Comparison of ENCODE assay signal across 24 cellular contexts in the genomic region with DNA sequence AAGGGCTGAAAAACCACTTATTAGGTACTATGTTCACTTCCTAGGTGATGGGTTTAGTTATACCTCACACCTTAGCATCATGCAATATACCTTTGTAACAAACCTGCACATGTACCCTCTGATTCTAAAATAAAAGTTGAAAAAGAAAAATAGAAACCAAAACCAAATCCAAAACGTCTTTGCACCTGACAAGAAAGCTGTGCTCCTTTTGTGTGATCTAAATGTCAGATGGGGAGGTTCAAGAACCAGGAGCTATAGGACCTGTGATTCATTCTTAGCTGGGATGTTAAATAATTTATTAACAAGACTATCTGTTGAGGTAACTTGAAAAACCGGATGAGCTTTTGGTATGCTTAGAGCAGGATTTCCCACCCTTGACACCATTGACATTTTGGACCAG. TPM values are rescaled to one million over a fixed set of nuclear protein-coding genes. Genes with fewer than 3 reads are reported as not detected.
DNase-seq lines count a peak whose midpoint lies in the region; ATAC-seq, FAIRE-seq and TF ChIP-seq lines count a peak whose summit lies in the region.
"Had no signal": no experiment of that assay in that cellular context is flagged by ENCODE, and none has a peak within 500 bp of the region (broad histone marks: within the 10 kb centered on the region; RNA-seq: fewer than 3 reads in every experiment).

No MANE protein-coding gene starts in this region.

- H4K20me1 ChIP-seq in astrocyte (ENCODE audit: insufficient read depth, low read length), result no peaks in the 10 kb centered on the region
- H4K20me1 ChIP-seq: BLaER1 had no signal

- peak; percentile 32 for FAIRE-seq in astrocyte (lab: Jason Lieb, UNC)
- FAIRE-seq: A204.1, G401.6, GM12892, H1 had no signal

- H3K4me1 ChIP-seq in astrocyte (ENCODE audit: insufficient read depth, low read length) (no peaks in the 10 kb centered on the region), heart left ventricle (peaks cover 0 to 6% (median 0%) of the 10 kb centered on the region in 12 donors)
- H3K4me1 ChIP-seq: BLaER1 had no signal

- no peak for TF ChIP-seq POLR2A in heart left ventricle (IDR thresholded peaks at IDR 0.05)

- no peak for DNase-seq in activated CD4-positive, alpha-beta T cell treated with anti-CD3 and anti-CD28 coated beads for 36 hours
- no peak for DNase-seq in activated CD4-positive, alpha-beta T cell treated with anti-CD3 and anti-CD28 coated beads, Interleukin-2, amount 10 ng/mL, durations not matched to agents 7 days and 5 days
- no peak for DNase-seq in stimulated activated naive CD8-positive, alpha-beta T cell treated with anti-CD3 and anti-CD28 coated beads, Interleukin-15, Interleukin-2, amounts not matched to agents 100 U/mL and 50 U/mL, for 24 hours
- no peak for DNase-seq in stimulated activated naive CD8-positive, alpha-beta T cell treated with anti-CD3 and anti-CD28 coated beads, Interleukin-15, amount 100 ng/mL, for 72 hours
- DNase-seq in astrocyte (ENCODE audit: low read depth) (no peak), KBM-7 (no peak), heart left ventricle (no peak)
- no peak for DNase-seq in activated CD8-positive, alpha-beta memory T cell treated with anti-CD3 and anti-CD28 coated beads, Interleukin-2, amount 50 U/mL, for 4 hours
- DNase-seq: Caco-2; CD8-positive, alpha-beta T cell; DMS153; DND-41; GM23248; H7; HCEC 1CT had no signal

- H3K4me3 Mint-ChIP-seq in activated CD4-positive, alpha-beta T cell treated with anti-CD3 and anti-CD28 coated beads for 36 hours, result no peak overlapping the region
- H3K4me3 Mint-ChIP-seq in activated CD4-positive, alpha-beta T cell treated with anti-CD3 and anti-CD28 coated beads, Interleukin-2, amount 10 ng/mL, durations not matched to agents 7 days and 5 days, result no peak overlapping the region
- no peak overlapping the region for H3K4me3 Mint-ChIP-seq in stimulated activated naive CD8-positive, alpha-beta T cell treated with anti-CD3 and anti-CD28 coated beads, Interleukin-15, amount 100 ng/mL, for 72 hours
- no peak overlapping the region for H3K4me3 Mint-ChIP-seq in astrocyte (ENCODE audit: unreplicated experiment)
- H3K4me3 Mint-ChIP-seq: B cell; CD4-positive, CD25-positive, alpha-beta regulatory T cell; CD8-positive, alpha-beta T cell had no signal

- intact Hi-C loops in activated CD4-positive, alpha-beta T cell treated with anti-CD3 and anti-CD28 coated beads for 36 hours (cut with DNase I, micrococcal nuclease), result no loop called here
- intact Hi-C loops in heart left ventricle (cut with DNase I), result no loop called here

- CTCF ChIA-PET in activated CD4-positive, alpha-beta T cell treated with anti-CD3 and anti-CD28 coated beads for 36 hours (lab: Charles Lee), result interaction anchor here (0.6 to 1.2 kb wide), 5 partner anchors 20 to 225 kb away, joined by 3 to 4 read pairs (median 3); no protein-coding TSS in a partner anchor
- CTCF ChIA-PET in activated CD4-positive, alpha-beta T cell treated with anti-CD3 and anti-CD28 coated beads, Interleukin-2, amount 10 ng/mL, durations not matched to agents 7 days and 5 days (lab: Charles Lee), result interaction anchor here (0.6 to 1.8 kb wide), 3 partner anchors 11 to 251 kb away, joined by 3 read pairs; no protein-coding TSS in a partner anchor

- WGBS in heart left ventricle, 4 donors, result 65 to 75% (median 71%) methylated on average over 2 of the region's 2 CpGs

- H3K36me3 ChIP-seq in astrocyte (ENCODE audit: insufficient read depth, low read length), result no peaks in the 10 kb centered on the region
- H3K36me3 ChIP-seq in heart left ventricle, result no peaks in the 10 kb centered on the region
- H3K36me3 ChIP-seq: BLaER1 had no signal

- POLR2A ChIA-PET in activated CD4-positive, alpha-beta T cell treated with anti-CD3 and anti-CD28 coated beads for 36 hours (lab: Charles Lee), result interaction anchor here (0.7 kb wide), 1 partner anchor 87 kb away, joined by 4 read pairs; no protein-coding TSS in a partner anchor
- POLR2A ChIA-PET in activated CD4-positive, alpha-beta T cell treated with anti-CD3 and anti-CD28 coated beads, Interleukin-2, amount 10 ng/mL, durations not matched to agents 7 days and 5 days (lab: Charles Lee), result no interaction called here

- H3K4me3 ChIP-seq in astrocyte (ENCODE audit: insufficient read depth, low read depth, low read length) (no peak overlapping the region), heart left ventricle (no peak overlapping the region)
- H3K4me3 ChIP-seq: BLaER1, GM23248 had no signal

- peaks cover 25% of the 10 kb centered on the region for H3K4me1 Mint-ChIP-seq in activated CD4-positive, alpha-beta T cell treated with anti-CD3 and anti-CD28 coated beads for 36 hours
- H3K4me1 Mint-ChIP-seq in activated CD4-positive, alpha-beta T cell treated with anti-CD3 and anti-CD28 coated beads, Interleukin-2, amount 10 ng/mL, durations not matched to agents 7 days and 5 days, result peaks cover 14% of the 10 kb centered on the region
- peaks cover 27% of the 10 kb centered on the region for H3K4me1 Mint-ChIP-seq in stimulated activated naive CD8-positive, alpha-beta T cell treated with anti-CD3 and anti-CD28 coated beads, Interleukin-15, amount 100 ng/mL, for 72 hours
- peaks cover 5% of the 10 kb centered on the region for H3K4me1 Mint-ChIP-seq in astrocyte (ENCODE audit: low read depth, unreplicated experiment)
- H3K4me1 Mint-ChIP-seq: B cell had no signal

- H3K9me3 Mint-ChIP-seq in activated CD4-positive, alpha-beta T cell treated with anti-CD3 and anti-CD28 coated beads for 36 hours (ENCODE audit: low read depth), result no peaks in the 10 kb centered on the region
- peaks cover 5% of the 10 kb centered on the region for H3K9me3 Mint-ChIP-seq in activated CD4-positive, alpha-beta T cell treated with anti-CD3 and anti-CD28 coated beads, Interleukin-2, amount 10 ng/mL, durations not matched to agents 7 days and 5 days
- H3K9me3 Mint-ChIP-seq in stimulated activated naive CD8-positive, alpha-beta T cell treated with anti-CD3 and anti-CD28 coated beads, Interleukin-15, amount 100 ng/mL, for 72 hours, result peaks cover 12 to 16% of the 10 kb centered on the region in 2 donors
- peaks cover 2% of the 10 kb centered on the region for H3K9me3 Mint-ChIP-seq in astrocyte (ENCODE audit: unreplicated experiment)
- H3K9me3 Mint-ChIP-seq: CD8-positive, alpha-beta T cell had no signal

- H3K9me3 ChIP-seq in astrocyte (ENCODE audit: insufficient read depth, low read depth, low read length), result no peaks in the 10 kb centered on the region
- H3K9me3 ChIP-seq in heart left ventricle, result no peaks in the 10 kb centered on the region
- H3K9me3 ChIP-seq: BLaER1, Caco-2 had no signal

- no peak overlapping the region for H2AFZ ChIP-seq in astrocyte (ENCODE audit: low read depth, low read length)
- H2AFZ ChIP-seq: GM23248 had no signal

- no peaks in the 10 kb centered on the region for H3K79me2 ChIP-seq in astrocyte (ENCODE audit: insufficient read depth, low read length)

- TF ChIP-seq CTCF in astrocyte (IDR thresholded peaks at IDR 0.05; ENCODE audit: insufficient read depth, low read depth, low read length) (no peak), heart left ventricle (IDR thresholded peaks at IDR 0.05) (no peak)

- in situ Hi-C loops in KBM-7 (cut with MboI; ENCODE audit: low pct_unique_long_range_greater_than_20kb, low sequenced_read_pairs), result no loop called here

- no peak overlapping the region for H3K4me2 ChIP-seq in astrocyte (ENCODE audit: low read length)
- H3K4me2 ChIP-seq: BLaER1 had no signal

- H3K27ac ChIP-seq in astrocyte (ENCODE audit: low read depth, low read length) (no peak overlapping the region), heart left ventricle (no peak overlapping the region)
- H3K27ac ChIP-seq: 22Rv1, BLaER1, C4-2B, GM23248 had no signal

- H3K27ac Mint-ChIP-seq in activated CD4-positive, alpha-beta T cell treated with anti-CD3 and anti-CD28 coated beads for 36 hours, result no peak overlapping the region
- no peak overlapping the region for H3K27ac Mint-ChIP-seq in activated CD4-positive, alpha-beta T cell treated with anti-CD3 and anti-CD28 coated beads, Interleukin-2, amount 10 ng/mL, durations not matched to agents 7 days and 5 days
- no peak overlapping the region for H3K27ac Mint-ChIP-seq in stimulated activated naive CD8-positive, alpha-beta T cell treated with anti-CD3 and anti-CD28 coated beads, Interleukin-15, amount 100 ng/mL, for 72 hours
- no peak overlapping the region for H3K27ac Mint-ChIP-seq in astrocyte (ENCODE audit: unreplicated experiment)
- H3K27ac Mint-ChIP-seq: B cell; CD4-positive, CD25-positive, alpha-beta regulatory T cell; CD8-positive, alpha-beta T cell had no signal

- ATAC-seq in activated CD4-positive, alpha-beta T cell treated with anti-CD3 and anti-CD28 coated beads for 36 hours, result peak; percentile 33
- ATAC-seq in stimulated activated naive CD8-positive, alpha-beta T cell treated with anti-CD3 and anti-CD28 coated beads, Interleukin-15, Interleukin-2, amounts not matched to agents 100 U/mL and 50 U/mL, for 24 hours, result peak; percentile 47
- no peak for ATAC-seq in stimulated activated naive CD8-positive, alpha-beta T cell treated with anti-CD3 and anti-CD28 coated beads, Interleukin-15, amount 100 ng/mL, for 72 hours
- ATAC-seq in heart left ventricle, result no peak
- ATAC-seq: CD8-positive, alpha-beta T cell had no signal

- H3K27me3 Mint-ChIP-seq in activated CD4-positive, alpha-beta T cell treated with anti-CD3 and anti-CD28 coated beads for 36 hours, result no peaks in the 10 kb centered on the region
- H3K27me3 Mint-ChIP-seq in activated CD4-positive, alpha-beta T cell treated with anti-CD3 and anti-CD28 coated beads, Interleukin-2, amount 10 ng/mL, durations not matched to agents 7 days and 5 days, result no peaks in the 10 kb centered on the region
- no peaks in the 10 kb centered on the region for H3K27me3 Mint-ChIP-seq in stimulated activated naive CD8-positive, alpha-beta T cell treated with anti-CD3 and anti-CD28 coated beads, Interleukin-15, amount 100 ng/mL, for 72 hours
- peaks cover 15% of the 10 kb centered on the region for H3K27me3 Mint-ChIP-seq in astrocyte (ENCODE audit: low read depth, unreplicated experiment)

- H3K36me3 Mint-ChIP-seq in activated CD4-positive, alpha-beta T cell treated with anti-CD3 and anti-CD28 coated beads for 36 hours (ENCODE audit: low read depth), result peaks cover 2% of the 10 kb centered on the region
- peaks cover 2% of the 10 kb centered on the region for H3K36me3 Mint-ChIP-seq in activated CD4-positive, alpha-beta T cell treated with anti-CD3 and anti-CD28 coated beads, Interleukin-2, amount 10 ng/mL, durations not matched to agents 7 days and 5 days (ENCODE audit: low read depth)
- no peaks in the 10 kb centered on the region for H3K36me3 Mint-ChIP-seq in astrocyte (ENCODE audit: low read depth, unreplicated experiment)
- H3K36me3 Mint-ChIP-seq: CD4-positive, CD25-positive, alpha-beta regulatory T cell; CD8-positive, alpha-beta T cell had no signal

- no peaks in the 10 kb centered on the region for H3K27me3 ChIP-seq in astrocyte (ENCODE audit: insufficient read depth, low read length)
- peaks cover 0 to 2% (median 0%) of the 10 kb centered on the region in 9 donors for H3K27me3 ChIP-seq in heart left ventricle
- H3K27me3 ChIP-seq: BLaER1 had no signal

- H3K9ac ChIP-seq in astrocyte (ENCODE audit: low read length), result no peak overlapping the region
- H3K9ac ChIP-seq: BLaER1, GM23248 had no signal

RNA-seq across cellular contexts. Expression of a gene that starts 16.9 kb away (rescaled TPM):
- under 1 TPM; 0.47 to 0.50 TPM for total RNA-seq in activated CD4-positive, alpha-beta T cell treated with anti-CD3 and anti-CD28 coated beads for 36 hours
- 1 to 10 TPM; 2.0 to 2.5 TPM for total RNA-seq in activated CD4-positive, alpha-beta T cell treated with anti-CD3 and anti-CD28 coated beads, Interleukin-2, amount 10 ng/mL, durations not matched to agents 7 days and 5 days
- total RNA-seq in astrocyte (4.2 and 10.3 TPM in 2 replicates), heart left ventricle (1 to 10 TPM in 1 of 9 donors, under 1 TPM in 4, not detected in 4; 0.06 to 1.4 (median 0.26) TPM)
- polyA plus RNA-seq in heart left ventricle, result under 1 TPM in 1 of 2 donors, not detected in 1; 0.03 TPM
- total RNA-seq: B cell; CD4-positive, CD25-positive, alpha-beta regulatory T cell; CD8-positive, alpha-beta T cell; H7 had no signal
- polyA plus RNA-seq: CD4-positive, CD25-positive, alpha-beta regulatory T cell; GM23248 had no signal

Comparison
In these comparisons a context has a peak if more than half of its experiments do, and no peak if none do; other contexts are left out.
1. ATAC-seq: peak in activated CD4-positive, alpha-beta T cell treated with anti-CD3 and anti-CD28 coated beads for 36 hours (single experiment) and stimulated activated naive CD8-positive, alpha-beta T cell treated with anti-CD3 and anti-CD28 coated beads, Interleukin-15, Interleukin-2, amounts not matched to agents 100 U/mL and 50 U/mL, for 24 hours (single experiment); none in stimulated activated naive CD8-positive, alpha-beta T cell treated with anti-CD3 and anti-CD28 coated beads, Interleukin-15, amount 100 ng/mL, for 72 hours (single experiment) and heart left ventricle (0 of 4).